ENCODE assay signal across 25 cellular contexts in the genomic region with DNA sequence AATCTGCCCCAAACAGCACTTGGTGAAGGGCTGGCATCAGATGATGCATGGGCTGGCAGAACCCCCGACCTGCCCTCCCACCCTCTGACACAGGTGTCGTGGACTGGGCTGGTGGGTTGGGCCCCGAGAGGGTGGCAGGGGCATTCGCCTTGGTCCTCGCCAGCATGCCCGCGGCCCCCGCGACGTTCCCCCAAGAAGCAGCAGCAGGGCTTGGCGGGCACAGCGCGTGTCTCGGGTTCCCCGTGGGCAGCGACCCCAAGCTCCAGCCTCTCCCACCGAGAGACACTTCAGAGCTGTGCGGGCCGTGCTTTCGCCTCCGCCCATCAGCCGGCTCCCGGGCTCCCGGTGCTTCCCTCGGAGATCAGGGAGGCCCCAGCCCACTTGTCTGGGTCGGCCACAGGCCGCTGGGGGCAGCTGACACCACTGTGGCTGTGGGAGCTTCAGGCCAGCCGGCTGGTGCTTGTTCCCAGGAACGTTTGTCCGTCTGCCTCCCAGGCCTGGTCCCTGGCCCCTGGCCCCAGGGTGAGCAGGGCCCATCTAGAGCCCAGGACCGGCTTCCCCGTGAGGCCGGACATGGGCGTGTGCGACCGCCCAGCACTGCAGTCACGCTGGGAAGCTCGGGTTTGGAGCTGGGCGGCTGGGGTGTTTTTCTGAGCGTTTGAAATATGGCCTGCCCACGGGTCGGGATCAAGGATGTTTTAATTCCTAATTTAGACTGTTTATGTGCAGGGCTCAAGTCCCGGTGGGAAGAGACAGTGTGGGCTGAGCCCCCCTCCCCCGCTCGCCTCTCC. TPM values are rescaled to one million over a fixed set of nuclear protein-coding genes. Genes with fewer than 3 reads are reported as not detected.
A peak's percentile ranks its signal among the peaks of the same experiment; 100 is the strongest.
DNase-seq lines count a peak whose midpoint lies in the region; ATAC-seq and TF ChIP-seq lines count a peak whose summit lies in the region.
"Had no signal": no experiment of that assay in that cellular context is flagged by ENCODE, and none has a peak within 500 bp of the region (broad histone marks: within the 10 kb centered on the region; RNA-seq: fewer than 3 reads in every experiment).

No MANE protein-coding gene starts in this region.

- TF ChIP-seq CTCF in 22Rv1 (IDR thresholded peaks at IDR 0.05): 0 out of 2 replicates have a peak, but pooled peaks have one; percentile 13
- TF ChIP-seq CTCF in chondrocyte (IDR thresholded peaks at IDR 0.05): peak; percentile 28

- no peaks in the 10 kb centered on the region for H3K9me3 Mint-ChIP-seq in chondrocyte (ENCODE audit: low read depth)
- H3K9me3 Mint-ChIP-seq: activated T-cell treated with anti-CD3 and anti-CD28 coated beads, Interleukin-2, amount 50 U/mL, for 4 hours; CD8-positive, alpha-beta memory T cell; stimulated activated naive B cell treated with anti-CD40 and anti-IgM and Interleukin-4, amounts not matched to agents 10 μg/mL and 1 μg/mL and 100 μg/mL, for 72 hours; T-cell had no signal

- H3K36me3 Mint-ChIP-seq in chondrocyte (ENCODE audit: low read depth): no peaks in the 10 kb centered on the region
- H3K36me3 Mint-ChIP-seq: CD8-positive, alpha-beta memory T cell; stimulated activated naive B cell treated with anti-CD40 and anti-IgM and Interleukin-4, amounts not matched to agents 10 μg/mL and 1 μg/mL and 100 μg/mL, for 72 hours; T-cell had no signal

- no peak overlapping the region for H3K4me3 Mint-ChIP-seq in chondrocyte (ENCODE audit: unreplicated experiment)
- H3K4me3 Mint-ChIP-seq: activated T-cell treated with anti-CD3 and anti-CD28 coated beads, Interleukin-2, amount 50 U/mL, for 4 hours; CD8-positive, alpha-beta memory T cell; stimulated activated naive B cell treated with anti-CD40 and anti-IgM and Interleukin-4, amounts not matched to agents 10 μg/mL and 1 μg/mL and 100 μg/mL, for 72 hours; T-cell had no signal

- peak overlapping the region; percentile 49 for H3K27ac Mint-ChIP-seq in chondrocyte (ENCODE audit: unreplicated experiment)
- H3K27ac Mint-ChIP-seq: CD8-positive, alpha-beta memory T cell; stimulated activated naive B cell treated with anti-CD40 and anti-IgM and Interleukin-4, amounts not matched to agents 10 μg/mL and 1 μg/mL and 100 μg/mL, for 72 hours; T-cell had no signal

- peaks cover 25% of the 10 kb centered on the region for H3K4me1 Mint-ChIP-seq in chondrocyte (ENCODE audit: low read depth)
- H3K4me1 Mint-ChIP-seq: CD8-positive, alpha-beta memory T cell; stimulated activated naive B cell treated with anti-CD40 and anti-IgM and Interleukin-4, amounts not matched to agents 10 μg/mL and 1 μg/mL and 100 μg/mL, for 72 hours; T-cell had no signal

- ATAC-seq in HG03442 (IDR thresholded peaks at IDR 0.05; ENCODE audit: unreplicated experiment) (no peak), HG02678 (IDR thresholded peaks at IDR 0.05; ENCODE audit: unreplicated experiment) (no peak), GM19463 (IDR thresholded peaks at IDR 0.05; ENCODE audit: unreplicated experiment) (no peak)
- ATAC-seq: activated T-cell treated with anti-CD3 and anti-CD28 coated beads, Interleukin-2, amount 50 U/mL, for 4 hours; pancreas; stimulated activated naive B cell treated with anti-CD40 and anti-IgM and Interleukin-4, amounts not matched to agents 10 μg/mL and 1 μg/mL and 100 μg/mL, for 72 hours; T-cell had no signal

- H3K27me3 Mint-ChIP-seq in chondrocyte (ENCODE audit: low read depth): no peaks in the 10 kb centered on the region

- H3K27ac ChIP-seq in 22Rv1: no peak overlapping the region
- H3K27ac ChIP-seq: hepatocyte, pancreas had no signal

- DNase-seq in chondrocyte (ENCODE audit: low spot score) (no peak), hepatic stellate cell (ENCODE audit: low spot score) (peak; percentile 70), retina (peak; percentile 54), DMS53 treated with DMSO at 0.1 percent for 48 hours (lab: John Stamatoyannopoulos, UW; ENCODE audit: unreplicated experiment) (no peak)
- DNase-seq: activated naive CD4-positive, alpha-beta T cell treated with anti-CD3 and anti-CD28 coated beads, Interleukin-2, amount 50 U/mL, for 16 hours; activated T-cell treated with anti-CD3 and anti-CD28 coated beads, Interleukin-2, amount 50 U/mL, for 4 hours; CD8-positive, alpha-beta memory T cell; DMS79 treated with DMSO at 0.1 percent for 48 hours; dorsolateral prefrontal cortex; HCEC 1CT; kidney glomerular epithelial cell; MG63; NCI-H1930; NCI-H510A; pancreas; SHP77; stimulated activated naive B cell treated with anti-CD40 and anti-IgM and Interleukin-4, amounts not matched to agents 10 μg/mL and 1 μg/mL and 100 μg/mL, for 72 hours; T-cell; upper lobe of left lung had no signal

RNA-seq across cellular contexts. Expression of a gene that starts 16.6 kb away (rescaled TPM):
- 55.9 to 73.4 TPM (median 73.2 TPM) in 3 replicates for total RNA-seq in chondrocyte

RNA-seq across cellular contexts. Expression of a gene that starts 55.6 kb away (rescaled TPM):
- total RNA-seq in chondrocyte: not detected in 3 replicates
- total RNA-seq: activated T-cell treated with anti-CD3 and anti-CD28 coated beads, Interleukin-2, amount 50 U/mL, for 4 hours; CD8-positive, alpha-beta memory T cell; dorsolateral prefrontal cortex; mononuclear cell; T-cell had no signal

Comparison
In these comparisons a context has a peak if more than half of its experiments do, and no peak if none do; other contexts are left out.
1. DNase-seq: peak in hepatic stellate cell (single experiment) and retina (single experiment); none in chondrocyte (single experiment) and DMS53 treated with DMSO at 0.1 percent for 48 hours (single experiment).